In genomic region chr6:149961728-149962425, GRCh38 we compare ENCODE assay signal across 8 cellular contexts. TPM values are rescaled to one million over a fixed set of nuclear protein-coding genes. Genes with fewer than 3 reads are reported as not detected.
DNase-seq lines count a peak whose midpoint lies in the region; ATAC-seq and TF ChIP-seq lines count a peak whose summit lies in the region.

No MANE protein-coding gene starts in this region.

- ATAC-seq in memory B cell (ENCODE audit: low read depth) (peak; percentile 18), GM21526 (IDR thresholded peaks at IDR 0.05; ENCODE audit: low FRiP score, unreplicated experiment) (no peak)

- CTCF ChIA-PET in activated CD4-positive, alpha-beta memory T cell treated with anti-CD3 and anti-CD28 coated beads, Interleukin-2, amount 10 ng/mL, durations not matched to agents 7 days and 5 days (lab: Charles Lee) = interaction anchor here (1.0 to 2.1 kb wide), 4 partner anchors 10 to 120 kb away, joined by 3 to 4 read pairs (median 4); no protein-coding TSS in a partner anchor

- H3K27me3 Mint-ChIP-seq in activated CD4-positive, alpha-beta memory T cell treated with anti-CD3 and anti-CD28 coated beads, Interleukin-2, amount 10 ng/mL, durations not matched to agents 7 days and 5 days = peaks cover 68% of the 10 kb centered on the region
- H3K27me3 Mint-ChIP-seq in memory B cell = peaks cover 40% of the 10 kb centered on the region

- H3K27ac Mint-ChIP-seq in activated CD4-positive, alpha-beta memory T cell treated with anti-CD3 and anti-CD28 coated beads, Interleukin-2, amount 10 ng/mL, durations not matched to agents 7 days and 5 days = no peak overlapping the region
- H3K27ac Mint-ChIP-seq in memory B cell = no peak overlapping the region

- no peak overlapping the region for H3K4me2 ChIP-seq in DOHH2 (ENCODE audit: low read length)

- H3K79me2 ChIP-seq in DOHH2 (ENCODE audit: control insufficient read depth, low read length) = no peaks in the 10 kb centered on the region

- peaks cover 26% of the 10 kb centered on the region for H3K4me1 Mint-ChIP-seq in activated CD4-positive, alpha-beta memory T cell treated with anti-CD3 and anti-CD28 coated beads, Interleukin-2, amount 10 ng/mL, durations not matched to agents 7 days and 5 days
- peaks cover 25% of the 10 kb centered on the region for H3K4me1 Mint-ChIP-seq in memory B cell

- 0 out of 2 replicates have a peak, but pooled peaks cover 4% of the 10 kb centered on the region for H3K4me1 ChIP-seq in DOHH2 (ENCODE audit: control insufficient read depth, low read length)

- DNase-seq in Kasumi-1 (lab: John Stamatoyannopoulos, UW) = peak; percentile 43 to 65
- DNase-seq in activated CD4-positive, alpha-beta memory T cell treated with anti-CD3 and anti-CD28 coated beads, Interleukin-2, amount 10 ng/mL, durations not matched to agents 7 days and 5 days = peak; percentile 45
- no peak for DNase-seq in memory B cell (ENCODE audit: low spot score in 2 of 2)
- DNase-seq in NCI-H510A treated with DMSO at 0.1 percent for 48 hours (lab: John Stamatoyannopoulos, UW) = no peak
- no peak for DNase-seq in NCI-H2107 (lab: John Stamatoyannopoulos, UW)
- DNase-seq in NCI-H526 treated with DMSO at 0.1 percent for 48 hours (lab: John Stamatoyannopoulos, UW) = no peak

- H3K9me2 ChIP-seq in DOHH2 (replicated peaks; ENCODE audit: control insufficient read depth, low read length) = no peaks in the 10 kb centered on the region

- H3K9me3 ChIP-seq in DOHH2 (ENCODE audit: control insufficient read depth, insufficient read depth, low read length) = peaks cover 5% of the 10 kb centered on the region; the same call in 1 of the 2 replicates

- no peaks in the 10 kb centered on the region for H3K36me3 ChIP-seq in DOHH2 (ENCODE audit: control insufficient read depth, low read length)

- peaks cover 7% of the 10 kb centered on the region for H3K36me3 Mint-ChIP-seq in activated CD4-positive, alpha-beta memory T cell treated with anti-CD3 and anti-CD28 coated beads, Interleukin-2, amount 10 ng/mL, durations not matched to agents 7 days and 5 days (ENCODE audit: low read depth)
- peaks cover 4% of the 10 kb centered on the region for H3K36me3 Mint-ChIP-seq in memory B cell

- H3K4me3 Mint-ChIP-seq in activated CD4-positive, alpha-beta memory T cell treated with anti-CD3 and anti-CD28 coated beads, Interleukin-2, amount 10 ng/mL, durations not matched to agents 7 days and 5 days = no peak overlapping the region
- H3K4me3 Mint-ChIP-seq in memory B cell = no peak overlapping the region

- TF ChIP-seq CTCF in DOHH2 (IDR thresholded peaks at IDR 0.05; ENCODE audit: low read depth, low read length, poor library complexity, severe bottlenecking) = peak; percentile 61

- POLR2A ChIA-PET in activated CD4-positive, alpha-beta memory T cell treated with anti-CD3 and anti-CD28 coated beads, Interleukin-2, amount 10 ng/mL, durations not matched to agents 7 days and 5 days (lab: Charles Lee) = interaction anchor here (1.0 kb wide), 1 partner anchor 29 kb away, joined by 3 read pairs; no protein-coding TSS in a partner anchor

- H3F3A ChIP-seq in DOHH2 (ENCODE audit: control insufficient read depth, insufficient read depth) = no peaks in the 10 kb centered on the region

- H3K27ac ChIP-seq in DOHH2 (ENCODE audit: low read depth, low read length) = no peak overlapping the region

- no peaks in the 10 kb centered on the region for H4K20me1 ChIP-seq in DOHH2 (ENCODE audit: control insufficient read depth, insufficient read depth, low read depth, low read length)

- no peaks in the 10 kb centered on the region for H3K9me3 Mint-ChIP-seq in activated CD4-positive, alpha-beta memory T cell treated with anti-CD3 and anti-CD28 coated beads, Interleukin-2, amount 10 ng/mL, durations not matched to agents 7 days and 5 days
- no peaks in the 10 kb centered on the region for H3K9me3 Mint-ChIP-seq in memory B cell

- H3K4me3 ChIP-seq in DOHH2 (ENCODE audit: low read length) = no peak overlapping the region

- peaks cover 10% of the 10 kb centered on the region for H3K27me3 ChIP-seq in DOHH2 (ENCODE audit: control insufficient read depth, low read length)

RNA-seq across cellular contexts. Expression of gene ULBP1, which starts 1.9 kb away (rescaled TPM):
- 1 to 10 TPM; 2.1 to 2.3 TPM for total RNA-seq in activated CD4-positive, alpha-beta memory T cell treated with anti-CD3 and anti-CD28 coated beads, Interleukin-2, amount 10 ng/mL, durations not matched to agents 7 days and 5 days

RNA-seq across cellular contexts. Expression of gene ULBP2, which starts 20.1 kb away (rescaled TPM):
- 1 to 10 TPM; 1.5 to 1.8 TPM for total RNA-seq in activated CD4-positive, alpha-beta memory T cell treated with anti-CD3 and anti-CD28 coated beads, Interleukin-2, amount 10 ng/mL, durations not matched to agents 7 days and 5 days

RNA-seq across cellular contexts. Expression of gene RAET1G, which starts 39.0 kb away (rescaled TPM):
- total RNA-seq in activated CD4-positive, alpha-beta memory T cell treated with anti-CD3 and anti-CD28 coated beads, Interleukin-2, amount 10 ng/mL, durations not matched to agents 7 days and 5 days = not detected

Comparison
In these comparisons a context has a peak if more than half of its experiments do, and no peak if none do; other contexts are left out.
1. DNase-seq: peak in Kasumi-1 (2 of 2) and activated CD4-positive, alpha-beta memory T cell treated with anti-CD3 and anti-CD28 coated beads, Interleukin-2, amount 10 ng/mL, durations not matched to agents 7 days and 5 days (single experiment); none in memory B cell (0 of 2), NCI-H510A treated with DMSO at 0.1 percent for 48 hours (single experiment), NCI-H2107 (single experiment) and NCI-H526 treated with DMSO at 0.1 percent for 48 hours (single experiment).